Comparison of ENCODE assay signal across 22 cellular contexts in the genomic region with DNA sequence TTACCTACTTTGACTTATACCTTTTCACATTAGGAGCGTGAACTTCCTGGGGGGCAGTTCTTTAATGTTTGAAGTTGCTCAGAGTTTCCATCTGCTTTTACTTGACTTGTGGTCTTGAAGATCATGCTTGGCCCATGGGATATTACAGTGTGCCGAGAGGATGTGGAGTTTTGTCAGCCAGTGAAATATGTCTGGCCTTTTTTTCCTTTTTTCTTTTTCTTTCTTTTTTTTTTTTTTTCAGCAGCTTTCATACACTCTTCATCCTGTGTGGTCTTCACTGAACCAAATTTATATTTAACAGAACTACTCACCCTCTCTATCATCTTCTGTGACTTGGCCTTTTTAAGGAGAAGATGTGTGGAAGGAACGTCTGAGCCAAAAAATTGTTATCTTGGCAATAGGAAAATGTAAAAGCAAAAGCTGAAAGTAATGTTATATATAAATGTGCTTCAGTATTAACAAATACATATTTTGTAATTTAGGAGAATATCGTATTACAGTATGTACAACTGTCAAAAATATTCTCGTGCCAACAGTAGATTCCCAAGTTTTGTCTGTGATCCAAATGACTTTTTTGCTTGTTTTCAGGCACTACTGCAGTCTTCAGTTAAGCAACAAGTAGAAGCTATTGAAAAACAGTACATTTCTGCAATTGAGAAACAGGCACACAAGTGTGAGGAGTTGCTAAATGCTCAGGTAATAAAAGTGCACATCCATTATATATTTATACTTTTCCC.
DNase-seq lines count a peak whose midpoint lies in the region; ATAC-seq, FAIRE-seq and TF ChIP-seq lines count a peak whose summit lies in the region.
"Had no signal": no experiment of that assay in that cellular context is flagged by ENCODE, and none has a peak within 500 bp of the region (broad histone marks: within the 10 kb centered on the region; RNA-seq: fewer than 3 reads in every experiment).

No MANE protein-coding gene starts in this region.

- peak; percentile 83 for ATAC-seq in omental fat pad (ENCODE audit: low FRiP score)
- ATAC-seq in GM21447 (IDR thresholded peaks at IDR 0.05; ENCODE audit: unreplicated experiment), result no peak
- ATAC-seq: gastrocnemius medialis, right lobe of liver had no signal

- FAIRE-seq in endometrium (lab: Jason Lieb, UNC), result peak; percentile 94
- FAIRE-seq: GM19239 had no signal

- no peak for TF ChIP-seq CTCF in HFF-Myc (IDR thresholded peaks at IDR 0.05; ENCODE audit: low read depth, low read length, missing control alignments)
- TF ChIP-seq CTCF in omental fat pad (IDR thresholded peaks at IDR 0.05), result no peak

- DNase-seq in DMS79 (lab: John Stamatoyannopoulos, UW), result peak; percentile 6
- DNase-seq in HFF-Myc (ENCODE audit: extremely low read depth, low read depth), result peak; percentile 14
- no peak for DNase-seq in omental fat pad (ENCODE audit: low spot score)
- DNase-seq in NOMO-1 treated with dmso at 0.1 percent for 144 hours (lab: John Stamatoyannopoulos, UW; ENCODE audit: unreplicated experiment), result no peak
- DNase-seq in germinal center (ENCODE audit: low spot score), result no peak
- DNase-seq: activated CD4-positive, alpha-beta T cell treated with anti-CD3 and anti-CD28 coated beads, Interleukin-2, amount 10 ng/mL, durations not matched to agents 7 days and 5 days; activated naive CD4-positive, alpha-beta T cell treated with anti-CD3 and anti-CD28 coated beads, Interleukin-2, amount 50 U/mL, for 16 hours; activated T-cell treated with anti-CD3 and anti-CD28 coated beads for 4 hours; C1 segment of cervical spinal cord; DMS 273 treated with DMSO at 0.1 percent for 48 hours; effector CD4-positive, alpha-beta T cell; gastrocnemius medialis; MV-4-11; NCI-H2029; NCI-H510A treated with DMSO at 0.1 percent for 48 hours; right lobe of liver; stimulated activated CD4-positive, alpha-beta T cell treated with anti-CD3 and anti-CD28 coated beads, Interleukin-2, amount 100 ng/mL, for 48 hours; thyroid gland had no signal

- H3K4me3 ChIP-seq in HFF-Myc (replicated peaks; ENCODE audit: low read depth, low read length), result no peak overlapping the region
- H3K4me3 ChIP-seq: cardiac muscle cell, gastrocnemius medialis, right lobe of liver, thyroid gland had no signal

Comparison
In these comparisons a context has a peak if more than half of its experiments do, and no peak if none do; other contexts are left out.
1. DNase-seq: peak in DMS79 (single experiment) and HFF-Myc (single experiment); none in omental fat pad (single experiment), NOMO-1 treated with dmso at 0.1 percent for 144 hours (single experiment) and germinal center (single experiment).